ENCODE assay signal across 25 cellular contexts in the genomic region with DNA sequence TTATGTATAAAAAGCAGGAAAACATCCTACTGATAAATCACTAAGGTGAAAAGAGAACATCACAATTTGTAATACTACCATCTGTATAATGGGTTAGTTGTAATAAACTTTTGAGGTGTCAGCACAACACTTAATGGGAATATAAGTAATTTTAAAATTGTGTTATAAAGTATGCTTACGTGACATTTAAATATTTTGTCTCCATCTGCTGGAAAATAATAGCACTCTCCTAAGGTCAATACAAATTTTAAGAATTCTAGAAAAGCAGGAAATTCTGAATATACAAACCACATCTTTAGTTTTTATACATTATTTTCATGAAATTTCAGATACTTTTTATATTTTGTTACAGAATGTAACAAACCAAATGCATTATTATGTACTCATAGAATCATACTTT. TPM values are rescaled to one million over a fixed set of nuclear protein-coding genes. Genes with fewer than 3 reads are reported as not detected.
A peak's percentile ranks its signal among the peaks of the same experiment; 100 is the strongest.
DNase-seq lines count a peak whose midpoint lies in the region; ATAC-seq and TF ChIP-seq lines count a peak whose summit lies in the region.
"Had no signal": no experiment of that assay in that cellular context is flagged by ENCODE, and none has a peak within 500 bp of the region (broad histone marks: within the 10 kb centered on the region; RNA-seq: fewer than 3 reads in every experiment).

No MANE protein-coding gene starts in this region.

- TF ChIP-seq RAD21 in SK-N-SH (IDR thresholded peaks at IDR 0.05; ENCODE audit: low read length): no peak

- CTCF ChIA-PET in SK-N-SH (lab: Yijun Ruan, JAX): no interaction called here

- WGBS in SK-N-SH (ENCODE audit: low lambda C conversion rate): 80% methylated on average over 1 of the region's 1 CpG

- no peak for TF ChIP-seq EP300 in SK-N-SH (IDR thresholded peaks at IDR 0.05; ENCODE audit: borderline replicate concordance in 1 of 2, low read depth in 1 of 2, low read length in 1 of 2)

- H3K4me1 ChIP-seq in SK-N-SH (ENCODE audit: control insufficient read depth in 1 of 2, insufficient read depth in 2 of 2, low read depth in 1 of 2, low read length in 1 of 2) (no peaks in the 10 kb centered on the region), RWPE2 (ENCODE audit: insufficient read depth, poor library complexity, severe bottlenecking) (no peaks in the 10 kb centered on the region), foreskin keratinocyte (no peaks in the 10 kb centered on the region)

- no peaks in the 10 kb centered on the region for H3K9me3 ChIP-seq in SK-N-SH
- H3K9me3 ChIP-seq in RWPE2 (ENCODE audit: severe bottlenecking): no peaks in the 10 kb centered on the region

- peaks cover 33% of the 10 kb centered on the region for H3K36me3 Mint-ChIP-seq in stimulated activated memory B cell treated with anti-CD40 and anti-IgM and Interleukin-4, amounts not matched to agents 10 μg/mL and 1 μg/mL and 100 μg/mL, for 72 hours

- no peak overlapping the region for H3K4me3 ChIP-seq in SK-N-SH (ENCODE audit: low read depth in 2 of 2, low read length in 1 of 2)
- no peak overlapping the region for H3K4me3 ChIP-seq in RWPE2 (ENCODE audit: severe bottlenecking)
- H3K4me3 ChIP-seq: SK-N-MC had no signal

- H3F3A ChIP-seq in SK-N-SH (replicated peaks; ENCODE audit: insufficient read depth): no peaks in the 10 kb centered on the region

- no peaks in the 10 kb centered on the region for H3K27me3 Mint-ChIP-seq in stimulated activated memory B cell treated with anti-CD40 and anti-IgM and Interleukin-4, amounts not matched to agents 10 μg/mL and 1 μg/mL and 100 μg/mL, for 72 hours
- H3K27me3 Mint-ChIP-seq: CD8-positive, alpha-beta memory T cell had no signal

- H3K4me1 Mint-ChIP-seq in stimulated activated memory B cell treated with anti-CD40 and anti-IgM and Interleukin-4, amounts not matched to agents 10 μg/mL and 1 μg/mL and 100 μg/mL, for 72 hours: peaks cover 6% of the 10 kb centered on the region

- DNase-seq in SK-N-SH: no peak
- DNase-seq in RWPE2 (ENCODE audit: low spot score): no peak
- DNase-seq in foreskin keratinocyte: no peak
- DNase-seq in HK-2 (ENCODE audit: unreplicated experiment): no peak
- no peak for DNase-seq in NOMO-1 treated with dmso at 0.1 percent for 144 hours (lab: John Stamatoyannopoulos, UW; ENCODE audit: unreplicated experiment)
- DNase-seq in HCEC 1CT: no peak
- DNase-seq: 8988T; AML-193; C1 segment of cervical spinal cord; CD8-positive, alpha-beta memory T cell; DMS53; GDM1; KG1; MV-4-11; NCI-H1105 treated with DMSO at 0.1 percent for 48 hours; NCI-H1694; NCI-H2081 treated with DMSO at 0.1 percent for 48 hours; NCI-H2171 treated with DMSO at 0.1 percent for 48 hours; NCI-H446; NCI-H526; RPMI8226; SHP77 treated with DMSO at 0.1 percent for 48 hours had no signal

- H3K27me3 ChIP-seq in SK-N-SH (ENCODE audit: insufficient read depth) (no peaks in the 10 kb centered on the region), RWPE2 (ENCODE audit: insufficient read depth, poor library complexity, severe bottlenecking) (no peaks in the 10 kb centered on the region), foreskin keratinocyte (no peaks in the 10 kb centered on the region)

- TF ChIP-seq CTCF in SK-N-SH (IDR thresholded peaks at IDR 0.05) (peak; percentile 30), RWPE2 (IDR thresholded peaks at IDR 0.05; ENCODE audit: poor library complexity, severe bottlenecking) (peak; percentile 12), foreskin keratinocyte (conservative IDR thresholded peaks at IDR 0.05) (peak; percentile 29)

- H4K20me1 ChIP-seq in SK-N-SH (ENCODE audit: insufficient read depth): no peaks in the 10 kb centered on the region

- no peaks in the 10 kb centered on the region for H3K9me3 Mint-ChIP-seq in stimulated activated memory B cell treated with anti-CD40 and anti-IgM and Interleukin-4, amounts not matched to agents 10 μg/mL and 1 μg/mL and 100 μg/mL, for 72 hours
- H3K9me3 Mint-ChIP-seq: CD8-positive, alpha-beta memory T cell had no signal

- H3K79me2 ChIP-seq in SK-N-SH (ENCODE audit: insufficient read depth): no peaks in the 10 kb centered on the region

- ATAC-seq in SK-N-SH treated with all-trans-retinoic acid at 6 μM for 48 hours (no peak), RWPE2 (ENCODE audit: low read depth) (no peak), foreskin keratinocyte (no peak)
- ATAC-seq in stimulated activated memory B cell treated with anti-CD40 and anti-IgM and Interleukin-4, amounts not matched to agents 10 μg/mL and 1 μg/mL and 100 μg/mL, for 72 hours: no peak

- no peak overlapping the region for H3K4me3 Mint-ChIP-seq in stimulated activated memory B cell treated with anti-CD40 and anti-IgM and Interleukin-4, amounts not matched to agents 10 μg/mL and 1 μg/mL and 100 μg/mL, for 72 hours
- H3K4me3 Mint-ChIP-seq: CD8-positive, alpha-beta memory T cell had no signal

- H3K4me2 ChIP-seq in SK-N-SH: no peak overlapping the region

- no peak overlapping the region for H2AFZ ChIP-seq in SK-N-SH (ENCODE audit: low read depth)

- H3K9ac ChIP-seq in SK-N-SH: no peak overlapping the region

- H3K36me3 ChIP-seq in SK-N-SH (replicated peaks in 1 of 2; ENCODE audit: control insufficient read depth in 1 of 2, insufficient read depth in 2 of 2, low read length in 1 of 2) (peaks cover 26 to 32% of the 10 kb centered on the region in 2 experiments), RWPE2 (ENCODE audit: low read depth) (peaks cover 51% of the 10 kb centered on the region)

- H3K27ac Mint-ChIP-seq in stimulated activated memory B cell treated with anti-CD40 and anti-IgM and Interleukin-4, amounts not matched to agents 10 μg/mL and 1 μg/mL and 100 μg/mL, for 72 hours: no peak overlapping the region

- POLR2A ChIA-PET in SK-N-SH (lab: Yijun Ruan, JAX): no interaction called here

- no peaks in the 10 kb centered on the region for H3K9me2 ChIP-seq in SK-N-SH

- H3K27ac ChIP-seq in SK-N-SH (ENCODE audit: low read depth in 2 of 2, low read length in 1 of 2): no peak overlapping the region
- no peak overlapping the region for H3K27ac ChIP-seq in RWPE2 (ENCODE audit: poor library complexity, severe bottlenecking)
- H3K27ac ChIP-seq in foreskin keratinocyte: no peak overlapping the region
- H3K27ac ChIP-seq: SK-N-MC had no signal

TF ChIP-seq in SK-N-SH, 30 proteins besides CTCF, POLR2A, EP300 and RAD21:
- TF ChIP-seq, protein P1, sequence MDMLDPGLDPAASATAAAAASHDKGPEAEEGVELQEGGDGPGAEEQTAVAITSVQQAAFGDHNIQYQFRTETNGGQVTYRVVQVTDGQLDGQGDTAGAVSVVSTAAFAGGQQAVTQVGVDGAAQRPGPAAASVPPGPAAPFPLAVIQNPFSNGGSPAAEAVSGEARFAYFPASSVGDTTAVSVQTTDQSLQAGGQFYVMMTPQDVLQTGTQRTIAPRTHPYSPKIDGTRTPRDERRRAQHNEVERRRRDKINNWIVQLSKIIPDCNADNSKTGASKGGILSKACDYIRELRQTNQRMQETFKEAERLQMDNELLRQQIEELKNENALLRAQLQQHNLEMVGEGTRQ (IDR thresholded peaks at IDR 0.05; ENCODE audit: borderline replicate concordance, low read depth, low read length): no peak
- TF ChIP-seq SIN3A (IDR thresholded peaks at IDR 0.05; ENCODE audit: borderline replicate concordance, low read depth, low read length) (no peak), ELF1 (IDR thresholded peaks at IDR 0.05) (no peak), RCOR1 (IDR thresholded peaks at IDR 0.05; ENCODE audit: low read length) (no peak), CHD2 (IDR thresholded peaks at IDR 0.05; ENCODE audit: low read length, partially characterized antibody) (no peak)

TF ChIP-seq in SK-N-SH treated with all-trans-retinoic acid at 6 μM for 48 hours, 23 proteins besides CTCF, POLR2A, EP300 and RAD21:
- no peak for TF ChIP-seq ISL1 (CRISPR knock-in tag; IDR thresholded peaks at IDR 0.05)
- no peak for TF ChIP-seq ZFP3 (CRISPR knock-in tag; IDR thresholded peaks at IDR 0.05)
- no peak for TF ChIP-seq TCF4 (CRISPR knock-in tag; IDR thresholded peaks at IDR 0.05; ENCODE audit: borderline replicate concordance)
- TF ChIP-seq TOX (CRISPR knock-in tag; IDR thresholded peaks at IDR 0.05; ENCODE audit: borderline replicate concordance): no peak
- TF ChIP-seq, protein P2, sequence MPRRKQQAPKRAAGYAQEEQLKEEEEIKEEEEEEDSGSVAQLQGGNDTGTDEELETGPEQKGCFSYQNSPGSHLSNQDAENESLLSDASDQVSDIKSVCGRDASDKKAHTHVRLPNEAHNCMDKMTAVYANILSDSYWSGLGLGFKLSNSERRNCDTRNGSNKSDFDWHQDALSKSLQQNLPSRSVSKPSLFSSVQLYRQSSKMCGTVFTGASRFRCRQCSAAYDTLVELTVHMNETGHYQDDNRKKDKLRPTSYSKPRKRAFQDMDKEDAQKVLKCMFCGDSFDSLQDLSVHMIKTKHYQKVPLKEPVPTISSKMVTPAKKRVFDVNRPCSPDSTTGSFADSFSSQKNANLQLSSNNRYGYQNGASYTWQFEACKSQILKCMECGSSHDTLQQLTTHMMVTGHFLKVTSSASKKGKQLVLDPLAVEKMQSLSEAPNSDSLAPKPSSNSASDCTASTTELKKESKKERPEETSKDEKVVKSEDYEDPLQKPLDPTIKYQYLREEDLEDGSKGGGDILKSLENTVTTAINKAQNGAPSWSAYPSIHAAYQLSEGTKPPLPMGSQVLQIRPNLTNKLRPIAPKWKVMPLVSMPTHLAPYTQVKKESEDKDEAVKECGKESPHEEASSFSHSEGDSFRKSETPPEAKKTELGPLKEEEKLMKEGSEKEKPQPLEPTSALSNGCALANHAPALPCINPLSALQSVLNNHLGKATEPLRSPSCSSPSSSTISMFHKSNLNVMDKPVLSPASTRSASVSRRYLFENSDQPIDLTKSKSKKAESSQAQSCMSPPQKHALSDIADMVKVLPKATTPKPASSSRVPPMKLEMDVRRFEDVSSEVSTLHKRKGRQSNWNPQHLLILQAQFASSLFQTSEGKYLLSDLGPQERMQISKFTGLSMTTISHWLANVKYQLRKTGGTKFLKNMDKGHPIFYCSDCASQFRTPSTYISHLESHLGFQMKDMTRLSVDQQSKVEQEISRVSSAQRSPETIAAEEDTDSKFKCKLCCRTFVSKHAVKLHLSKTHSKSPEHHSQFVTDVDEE (CRISPR knock-in tag; IDR thresholded peaks at IDR 0.05): no peak
- no peak for TF ChIP-seq GLIS3 (CRISPR knock-in tag; IDR thresholded peaks at IDR 0.05)

RNA-seq across cellular contexts. Expression of a gene that starts 19.5 kb away (rescaled TPM):
- polyA plus RNA-seq in SK-N-SH (2012; rRNA removed) (0.74 and 0.83 TPM in 2 replicates), foreskin keratinocyte (4.9 and 6.4 TPM in 2 replicates)
- 1.2 and 1.7 TPM in 2 replicates for polyA plus RNA-seq in SK-N-SH (2012; cell fraction: cytosol; rRNA removed)
- 0.52 and 1.0 TPM in 2 replicates for polyA plus RNA-seq in SK-N-SH (2012; cell fraction: nucleus; rRNA removed)
- total RNA-seq in foreskin keratinocyte: 10.8 and 12.1 TPM in 2 replicates
